ENCODE assay signal across 8 cellular contexts in genomic region chr7:123557631-123558505, GRCh38. TPM values are rescaled to one million over a fixed set of nuclear protein-coding genes. Genes with fewer than 3 reads are reported as not detected.
DNase-seq lines count a peak whose midpoint lies in the region; ATAC-seq and TF ChIP-seq lines count a peak whose summit lies in the region.

Gene NDUFA5, minus strand, starts transcription at chr7:123557818. Its CDS starts 23 bp downstream, at chr7:123557795.

- no peaks in the 10 kb centered on the region for H3K9me3 ChIP-seq in T-helper 17 cell (ENCODE audit: control insufficient read depth, low read length, poor library complexity, severe bottlenecking)
- H3K9me3 ChIP-seq in left ventricle myocardium inferior (replicated peaks), result no peaks in the 10 kb centered on the region

- no peak within 1 kb of the TSS for H3K4me3 Mint-ChIP-seq in T-helper 17 cell
- no peak within 1 kb of the TSS for H3K4me3 Mint-ChIP-seq in progenitor cell of endocrine pancreas (ENCODE audit: low read depth)

- H3K4me3 ChIP-seq in left ventricle myocardium inferior, result peak within 1 kb of the TSS; percentile 78

- H3K27ac Mint-ChIP-seq in T-helper 17 cell (no peak within 1 kb of the TSS), progenitor cell of endocrine pancreas (no peak within 1 kb of the TSS)

- peak; percentile 98 for DNase-seq in NCI-H1694 treated with DMSO at 0.1 percent for 48 hours (lab: John Stamatoyannopoulos, UW)
- peak; percentile 83 to 95 (median 92) for DNase-seq in T-helper 17 cell
- peak; percentile 63 to 99 (median 95) for DNase-seq in amygdala (lab: John Stamatoyannopoulos, UW)
- DNase-seq in left ventricle myocardium inferior, result peak; percentile 95
- peak; percentile 93 for DNase-seq in progenitor cell of endocrine pancreas (ENCODE audit: low spot score, unreplicated experiment)
- DNase-seq in ureter (ENCODE audit: low spot score), result peak; percentile 98

- peaks cover 10% of the 10 kb centered on the region for H3K4me1 Mint-ChIP-seq in T-helper 17 cell
- H3K4me1 Mint-ChIP-seq in progenitor cell of endocrine pancreas (ENCODE audit: low read depth), result peaks cover 4% of the 10 kb centered on the region

- H3K27ac ChIP-seq in left ventricle myocardium inferior (replicated peaks), result peak within 1 kb of the TSS; percentile 93

- ATAC-seq in GM18499 (IDR thresholded peaks at IDR 0.05; ENCODE audit: insufficient read depth, unreplicated experiment) (peak; percentile 91), HG02938 (IDR thresholded peaks at IDR 0.05; ENCODE audit: unreplicated experiment) (peak; percentile 96), T-helper 17 cell (peak; percentile 99)

- H3K4me1 ChIP-seq in left ventricle myocardium inferior, result peaks cover 53% of the 10 kb centered on the region

- no peaks in the 10 kb centered on the region for H3K27me3 ChIP-seq in left ventricle myocardium inferior (ENCODE audit: low read depth)

- no peak for TF ChIP-seq CTCF in left ventricle myocardium inferior (IDR thresholded peaks at IDR 0.05; ENCODE audit: borderline replicate concordance)
- no peak for TF ChIP-seq CTCF in progenitor cell of endocrine pancreas (IDR thresholded peaks at IDR 0.05; ENCODE audit: unreplicated experiment)

- intact Hi-C loops in left ventricle myocardium inferior (cut with micrococcal nuclease), result no loop called here

- peaks cover 19% of the 10 kb centered on the region for H3K36me3 ChIP-seq in left ventricle myocardium inferior

- H3K27me3 Mint-ChIP-seq in T-helper 17 cell, result peaks cover 5% of the 10 kb centered on the region
- H3K27me3 Mint-ChIP-seq in progenitor cell of endocrine pancreas, result no peaks in the 10 kb centered on the region

- H3K36me3 Mint-ChIP-seq in T-helper 17 cell (ENCODE audit: low read depth) (peaks cover 5% of the 10 kb centered on the region), progenitor cell of endocrine pancreas (ENCODE audit: insufficient read depth) (peaks cover 4% of the 10 kb centered on the region)

- no peaks in the 10 kb centered on the region for H3K9me3 Mint-ChIP-seq in progenitor cell of endocrine pancreas (ENCODE audit: low read depth)

RNA-seq across cellular contexts. Expression of gene NDUFA5, which starts in this region (rescaled TPM):
- total RNA-seq in T-helper 17 cell, result 10 to 100 TPM; 54.0 to 67.5 TPM
- 378 TPM for total RNA-seq in left ventricle myocardium inferior
- 87.0 and 87.1 TPM in 2 replicates for total RNA-seq in progenitor cell of endocrine pancreas
- 81.5 TPM for total RNA-seq in ureter

Comparison
In these comparisons a context has a peak if more than half of its experiments do, and no peak if none do; other contexts are left out.
1. Peak in every context shown above with its lines: DNase-seq, ATAC-seq, H3K4me3 ChIP-seq and H3K27ac ChIP-seq.